Comparison of ENCODE assay signal across 1 cellular context in genomic region chr20:4950437-4950836, GRCh38.
A peak's percentile ranks its signal among the peaks of the same experiment; 100 is the strongest.
TF ChIP-seq lines count a peak whose summit lies in the region.

No MANE protein-coding gene starts in this region.

TF ChIP-seq in HepG2, 621 proteins besides CTCF, POLR2A, EP300 and RAD21 (continued from another document):
- TF ChIP-seq ZNF816 (CRISPR knock-in tag; IDR thresholded peaks at IDR 0.05; ENCODE audit: borderline replicate concordance) (0 out of 2 replicates have a peak, but pooled peaks have one; percentile 36), RXRB (CRISPR knock-in tag; IDR thresholded peaks at IDR 0.05; ENCODE audit: borderline replicate concordance) (no peak), ZNF652 (CRISPR knock-in tag; IDR thresholded peaks at IDR 0.05; ENCODE audit: borderline replicate concordance, low read depth) (no peak), DBP (CRISPR knock-in tag; IDR thresholded peaks at IDR 0.05; ENCODE audit: not compliant biosample characterization) (peak; percentile 56), GATAD2A (CRISPR knock-in tag; IDR thresholded peaks at IDR 0.05) (no peak), ZNF10 (CRISPR knock-in tag; IDR thresholded peaks at IDR 0.05; ENCODE audit: borderline replicate concordance, low read depth) (no peak), ZNF263 (CRISPR knock-in tag; IDR thresholded peaks at IDR 0.05) (peak; percentile 22; the same call in 1 of the 2 replicates), ZNF574 (CRISPR knock-in tag; IDR thresholded peaks at IDR 0.05) (0 out of 2 replicates have a peak, but pooled peaks have one; percentile 31), CERS6 (CRISPR knock-in tag; IDR thresholded peaks at IDR 0.05) (0 out of 2 replicates have a peak, but pooled peaks have one; percentile 39), PRDM4 (CRISPR knock-in tag; IDR thresholded peaks at IDR 0.05; ENCODE audit: borderline replicate concordance) (no peak), FOXM1 (CRISPR knock-in tag; IDR thresholded peaks at IDR 0.05) (0 out of 2 replicates have a peak, but pooled peaks have one; percentile 44), TEAD3 (CRISPR knock-in tag; optimal IDR thresholded peaks at IDR 0.05; ENCODE audit: borderline replicate concordance) (peak; percentile 20), ZNF772 (CRISPR knock-in tag; IDR thresholded peaks at IDR 0.05) (no peak), MLLT10 (CRISPR knock-in tag; IDR thresholded peaks at IDR 0.05) (peak; percentile 60; the same call in 1 of the 2 replicates), ZFY (CRISPR knock-in tag; IDR thresholded peaks at IDR 0.05) (0 out of 2 replicates have a peak, but pooled peaks have one; percentile 16), ZFP90 (CRISPR knock-in tag; IDR thresholded peaks at IDR 0.05; ENCODE audit: borderline replicate concordance) (0 out of 2 replicates have a peak, but pooled peaks have one; percentile 31), GZF1 (CRISPR knock-in tag; IDR thresholded peaks at IDR 0.05) (no peak), RFXAP (CRISPR knock-in tag; IDR thresholded peaks at IDR 0.05; ENCODE audit: borderline replicate concordance) (0 out of 2 replicates have a peak, but pooled peaks have one; percentile 23), NFAT5 (CRISPR knock-in tag; IDR thresholded peaks at IDR 0.05) (0 out of 2 replicates have a peak, but pooled peaks have one; percentile 39), ZXDC (CRISPR knock-in tag; IDR thresholded peaks at IDR 0.05) (no peak), SNAPC4 (CRISPR knock-in tag; IDR thresholded peaks at IDR 0.05) (no peak), ZBTB43 (CRISPR knock-in tag; conservative IDR thresholded peaks at IDR 0.05) (0 out of 2 replicates have a peak, but pooled peaks have one; percentile 39), ZNF670 (CRISPR knock-in tag; IDR thresholded peaks at IDR 0.05; ENCODE audit: borderline replicate concordance) (0 out of 2 replicates have a peak, but pooled peaks have one; percentile 40)
